Comparison of ENCODE assay signal across 8 cellular contexts in genomic region chr19:40600086-40600917, GRCh38. TPM values are rescaled to one million over a fixed set of nuclear protein-coding genes. Genes with fewer than 3 reads are reported as not detected.
DNase-seq lines count a peak whose midpoint lies in the region; ATAC-seq and TF ChIP-seq lines count a peak whose summit lies in the region.

No MANE protein-coding gene starts in this region.

- DNase-seq in Caco-2 (no peak), SJCRH30 (no peak), glutamatergic neuron (no peak), posterior vena cava (ENCODE audit: low spot score) (peak; percentile 81), COR-L47 (lab: John Stamatoyannopoulos, UW) (no peak), GM03348 (ENCODE audit: low spot score) (no peak)

- POLR2A ChIA-PET in Caco-2 (lab: Charles Lee) = no interaction called here

- H3K9me3 Mint-ChIP-seq in Caco-2 (ENCODE audit: unreplicated experiment) = no peaks in the 10 kb centered on the region
- no peaks in the 10 kb centered on the region for H3K9me3 Mint-ChIP-seq in glutamatergic neuron (ENCODE audit: unreplicated experiment)

- intact Hi-C loops in Caco-2 (cut with micrococcal nuclease; ENCODE audit: unreplicated experiment) (loop anchor here (5.0 kb wide), 2 partner anchors 133 to 293 kb away; partner anchors contain the start of genes BLVRB and SPTBN4), posterior vena cava (cut with DNase I) (no loop called here)

- H3K4me3 ChIP-seq in Caco-2 (ENCODE audit: low read depth, low read length) = peak overlapping the region; percentile 60
- H3K4me3 ChIP-seq in SJCRH30 = peak overlapping the region; percentile 3; the same call in 1 of the 2 replicates

- H3K27me3 ChIP-seq in Caco-2 (replicated peaks; ENCODE audit: control insufficient read depth, insufficient read depth, low read length) (peaks cover 4% of the 10 kb centered on the region; the same call in 1 of the 2 replicates), SJCRH30 (no peaks in the 10 kb centered on the region; the same call in 1 of the 2 replicates)

- H3K27ac Mint-ChIP-seq in Caco-2 (ENCODE audit: unreplicated experiment) (no peak overlapping the region), glutamatergic neuron (ENCODE audit: unreplicated experiment) (no peak overlapping the region)

- peaks cover 37% of the 10 kb centered on the region for H3K4me1 Mint-ChIP-seq in Caco-2 (ENCODE audit: low read depth, unreplicated experiment)
- H3K4me1 Mint-ChIP-seq in glutamatergic neuron (ENCODE audit: low read depth, unreplicated experiment) = peaks cover 16% of the 10 kb centered on the region

- no peaks in the 10 kb centered on the region for H3K36me3 ChIP-seq in Caco-2 (ENCODE audit: control insufficient read depth, insufficient read depth, low read length)
- no peaks in the 10 kb centered on the region for H3K36me3 ChIP-seq in SJCRH30

- H3K4me1 ChIP-seq in Caco-2 (peaks cover 40% of the 10 kb centered on the region), SJCRH30 (peaks cover 28% of the 10 kb centered on the region)

- no peak overlapping the region for H3K27ac ChIP-seq in SJCRH30

- peaks cover 15% of the 10 kb centered on the region for H3K36me3 Mint-ChIP-seq in Caco-2 (ENCODE audit: insufficient read depth, unreplicated experiment)
- no peaks in the 10 kb centered on the region for H3K36me3 Mint-ChIP-seq in glutamatergic neuron (ENCODE audit: unreplicated experiment)

- peaks cover 19% of the 10 kb centered on the region for H3K27me3 Mint-ChIP-seq in Caco-2 (ENCODE audit: insufficient read depth, unreplicated experiment)
- peaks cover 24% of the 10 kb centered on the region for H3K27me3 Mint-ChIP-seq in glutamatergic neuron (ENCODE audit: unreplicated experiment)

- no TSS peak for BruUV-seq in Caco-2 (replicated peaks; lab: Mats Ljungman, UMichigan)

- H3K9me3 ChIP-seq in Caco-2 (no peaks in the 10 kb centered on the region), SJCRH30 (replicated peaks) (no peaks in the 10 kb centered on the region)

- peak overlapping the region; percentile 55 for H3K4me3 Mint-ChIP-seq in Caco-2 (ENCODE audit: unreplicated experiment)
- peak overlapping the region; percentile 79 for H3K4me3 Mint-ChIP-seq in glutamatergic neuron (ENCODE audit: unreplicated experiment)

- ATAC-seq in GM18861 (IDR thresholded peaks at IDR 0.05; ENCODE audit: unreplicated experiment) (no peak), GM21447 (IDR thresholded peaks at IDR 0.05; ENCODE audit: unreplicated experiment) (no peak)

- CTCF ChIA-PET in Caco-2 (lab: Charles Lee) = interaction anchor here (0.7 to 2.1 kb wide), 6 partner anchors 9 to 388 kb away, joined by 3 to 11 read pairs (median 5); no protein-coding TSS in a partner anchor

- TF ChIP-seq CTCF in Caco-2 (IDR thresholded peaks at IDR 0.05; ENCODE audit: insufficient read depth in 1 of 2, low read depth in 1 of 2, low read length in 1 of 2, severe bottlenecking in 1 of 2, unreplicated experiment in 1 of 2) (peak in 1 of 2 experiments; percentile 5), glutamatergic neuron (IDR thresholded peaks at IDR 0.05; ENCODE audit: partially characterized antibody, unreplicated experiment) (no peak)

RNA-seq across cellular contexts. Expression of gene LTBP4, which starts 0.9 kb away (rescaled TPM):
- total RNA-seq in Caco-2 (2022) (25.5 and 30.8 TPM in 2 replicates), glutamatergic neuron (ENCODE audit: unreplicated experiment) (169 TPM), posterior vena cava (100 to 1,000 TPM; 200 to 265 TPM)
- 4.0 and 5.6 TPM in 2 replicates for total RNA-seq in SJCRH30 (2014; rRNA removed; shearing (Covaris generic))

RNA-seq across cellular contexts. Expression of gene SHKBP1, which starts 23.6 kb away (rescaled TPM):
- total RNA-seq in Caco-2 (2022) (81.6 and 82.6 TPM in 2 replicates), glutamatergic neuron (ENCODE audit: unreplicated experiment) (170 TPM), posterior vena cava (10 to 100 TPM; 43.8 to 45.3 TPM)
- total RNA-seq in SJCRH30 (2014; rRNA removed; shearing (Covaris generic)) = 44.1 and 46.6 TPM in 2 replicates
